Comparison of ENCODE assay signal across 10 cellular contexts in the genomic region with DNA sequence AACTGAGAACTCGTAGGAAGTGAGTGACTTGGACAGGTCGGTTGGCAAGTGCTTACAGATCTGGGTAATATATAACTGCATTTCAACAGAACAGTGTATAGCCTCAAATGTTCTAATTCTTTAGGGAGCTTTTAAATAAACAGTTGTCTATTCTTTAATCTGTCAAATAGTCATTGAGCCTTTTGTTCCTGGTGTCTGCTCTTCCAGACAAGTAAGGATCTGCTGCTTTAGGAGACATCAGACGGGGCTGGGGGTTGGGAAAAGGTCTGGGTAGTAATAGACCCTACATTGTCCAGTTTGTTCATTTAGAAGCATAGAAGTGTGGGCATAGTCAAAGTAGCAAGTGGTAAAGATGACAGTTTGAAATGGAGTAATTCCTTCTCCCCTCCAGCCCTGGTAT. TPM values are rescaled to one million over a fixed set of nuclear protein-coding genes. Genes with fewer than 3 reads are reported as not detected.
DNase-seq lines count a peak whose midpoint lies in the region; ATAC-seq, FAIRE-seq and TF ChIP-seq lines count a peak whose summit lies in the region.
"Had no signal": no experiment of that assay in that cellular context is flagged by ENCODE, and none has a peak within 500 bp of the region (broad histone marks: within the 10 kb centered on the region; RNA-seq: fewer than 3 reads in every experiment).

No MANE protein-coding gene starts in this region.

- no peak overlapping the region for H3K27ac ChIP-seq in CD4-positive, alpha-beta T cell (ENCODE audit: low read depth, low read length)
- no peak overlapping the region for H3K27ac ChIP-seq in GM12878 (ENCODE audit: control insufficient read depth, insufficient read depth)
- H3K27ac ChIP-seq in neural progenitor cell = no peak overlapping the region

- H3K9me3 Mint-ChIP-seq in CD4-positive, alpha-beta T cell = no peaks in the 10 kb centered on the region
- H3K9me3 Mint-ChIP-seq in neural progenitor cell = no peaks in the 10 kb centered on the region

- no TSS peak for BruUV-seq in GM12878 (replicated peaks; lab: Mats Ljungman, UMichigan)

- no peaks in the 10 kb centered on the region for H3K9me2 ChIP-seq in Loucy (replicated peaks; ENCODE audit: low read depth, low read length)

- no peaks in the 10 kb centered on the region for H3F3A ChIP-seq in Loucy (ENCODE audit: low read depth)
- H3F3A ChIP-seq in neural progenitor cell (ENCODE audit: low read depth) = peaks cover 8% of the 10 kb centered on the region

- H2AFZ ChIP-seq in Loucy (ENCODE audit: low read length) = no peak overlapping the region
- no peak overlapping the region for H2AFZ ChIP-seq in GM12878 (ENCODE audit: control insufficient read depth, low read depth, low read length)
- no peak overlapping the region for H2AFZ ChIP-seq in neural progenitor cell (replicated peaks)

- H3K4me1 Mint-ChIP-seq in CD4-positive, alpha-beta T cell (ENCODE audit: low read depth) = peaks cover 48% of the 10 kb centered on the region
- H3K4me1 Mint-ChIP-seq in neural progenitor cell = peaks cover 15% of the 10 kb centered on the region

- no peak for TF ChIP-seq POLR2A in GM12878 (IDR thresholded peaks at IDR 0.05; ENCODE audit: low read depth, low read length)
- no peak for TF ChIP-seq POLR2A in H54 (IDR thresholded peaks at IDR 0.05; ENCODE audit: low read depth, low read length)

- intact Hi-C loops in CD4-positive, alpha-beta T cell (cut with DNase I, micrococcal nuclease) = no loop called here
- intact Hi-C loops in GM12878 (cut with micrococcal nuclease; ENCODE audit: unreplicated experiment) = no loop called here

- H3K27me3 Mint-ChIP-seq in CD4-positive, alpha-beta T cell = no peaks in the 10 kb centered on the region
- peaks cover 2% of the 10 kb centered on the region for H3K27me3 Mint-ChIP-seq in neural progenitor cell (ENCODE audit: insufficient read depth, low read depth)

- no peak for TF ChIP-seq CTCF in CD4-positive, alpha-beta T cell (IDR thresholded peaks at IDR 0.05)
- TF ChIP-seq CTCF in Loucy (conservative IDR thresholded peaks at IDR 0.05; ENCODE audit: low read length) (no peak), GM12878 (IDR thresholded peaks at IDR 0.05 in 2 of 3, conservative IDR thresholded peaks at IDR 0.05 in 1 of 3; ENCODE audit: control insufficient read depth in 2 of 3, extremely low read depth in 1 of 3, insufficient read depth in 1 of 3, low read depth in 3 of 3, low read length in 3 of 3) (no peak), neural progenitor cell (IDR thresholded peaks at IDR 0.05) (no peak)

- WGBS in GM12878 (ENCODE audit: insufficient coverage, insufficient replicate concordance, low lambda C conversion rate, missing lambda C conversion rate) = 79% methylated on average over 3 of the region's 3 CpGs

- TF ChIP-seq EP300 in GM12878 (IDR thresholded peaks at IDR 0.05; ENCODE audit: borderline replicate concordance in 1 of 2, control insufficient read depth in 1 of 2, low read depth in 2 of 2, low read length in 2 of 2) = no peak

- H3K4me2 ChIP-seq in Loucy (ENCODE audit: low read depth, low read length, poor library complexity, severe bottlenecking) (peak overlapping the region; percentile 91), GM12878 (ENCODE audit: control insufficient read depth, insufficient read depth) (peak overlapping the region; percentile 85), neural progenitor cell (peak overlapping the region; percentile 82)

- H3K4me3 ChIP-seq in Loucy (ENCODE audit: low read length, poor library complexity, severe bottlenecking) (peak overlapping the region; percentile 94), GM12878 (peak overlapping the region; percentile 97; the same call in 1 of the 2 replicates), neural progenitor cell (no peak overlapping the region)

- H3K27me3 ChIP-seq in CD4-positive, alpha-beta T cell (ENCODE audit: control insufficient read depth, insufficient read depth, low read length) = no peaks in the 10 kb centered on the region
- H3K27me3 ChIP-seq in Loucy (ENCODE audit: insufficient read depth, low read length, poor library complexity, severe bottlenecking) = no peaks in the 10 kb centered on the region
- H3K27me3 ChIP-seq in GM12878 (replicated peaks in 1 of 2; ENCODE audit: control insufficient read depth in 2 of 2, insufficient read depth in 2 of 2, low read length in 1 of 2) = no peaks in the 10 kb centered on the region
- no peaks in the 10 kb centered on the region for H3K27me3 ChIP-seq in neural progenitor cell

- no peak for FAIRE-seq in GM12878 (lab: Jason Lieb, UNC)
- FAIRE-seq in H54 (lab: Jason Lieb, UNC) = no peak

- DNase-seq in CD4-positive, alpha-beta T cell = no peak
- DNase-seq in GM12878 (ENCODE audit: low read depth, low spot score) = no peak
- DNase-seq in neural progenitor cell (ENCODE audit: low spot score) = no peak
- no peak for DNase-seq in H54 (ENCODE audit: insufficient read length, low spot score)
- no peak for DNase-seq in activated CD4-positive, CD25-positive, alpha-beta regulatory T cell (lab: John Stamatoyannopoulos, UW)
- DNase-seq in AG08395 (ENCODE audit: low spot score) = no peak
- DNase-seq in T1000 (lab: John Stamatoyannopoulos, UW) = no peak
- DNase-seq: midbrain, MV-4-11 had no signal

- H3K9ac ChIP-seq in Loucy (ENCODE audit: low read depth, low read length, poor library complexity, severe bottlenecking) (peak overlapping the region; percentile 87), GM12878 (ENCODE audit: control insufficient read depth, insufficient read depth, low read length) (no peak overlapping the region; the same call in 1 of the 2 replicates), neural progenitor cell (no peak overlapping the region)

- CTCF ChIA-PET in CD4-positive, alpha-beta T cell (lab: Charles Lee) = no interaction called here
- CTCF ChIA-PET in GM12878 (lab: Yijun Ruan, JAX) = interaction anchor here (0.6 to 1.6 kb wide), 3 partner anchors 10 to 223 kb away, joined by 3 to 4 read pairs (median 3); no protein-coding TSS in a partner anchor

- POLR2A ChIA-PET in CD4-positive, alpha-beta T cell (lab: Charles Lee) = no interaction called here
- POLR2A ChIA-PET in GM12878 (lab: Charles Lee) = interaction anchor here (1.0 kb wide), 1 partner anchor 11 kb away, joined by 3 read pairs; no protein-coding TSS in a partner anchor

- H3K79me2 ChIP-seq in Loucy (ENCODE audit: insufficient read depth, low read length) = peaks cover 73% of the 10 kb centered on the region
- peaks cover 70% of the 10 kb centered on the region for H3K79me2 ChIP-seq in GM12878 (ENCODE audit: control insufficient read depth, insufficient read depth, low read length)
- peaks cover 79% of the 10 kb centered on the region for H3K79me2 ChIP-seq in neural progenitor cell (ENCODE audit: low read depth)

- in situ Hi-C loops in GM12878 (cut with MboI) = no loop called here

- H3K4me3 Mint-ChIP-seq in CD4-positive, alpha-beta T cell = peak overlapping the region; percentile 90
- H3K4me3 Mint-ChIP-seq in neural progenitor cell = peak overlapping the region; percentile 98

- RAD21 ChIA-PET in GM12878 (lab: Charles Lee; ENCODE audit: unreplicated experiment) = no interaction called here

- H4K20me1 ChIP-seq in Loucy (ENCODE audit: insufficient read depth, low read length, poor library complexity, severe bottlenecking) (peaks cover 53% of the 10 kb centered on the region), GM12878 (ENCODE audit: control insufficient read depth, insufficient read depth) (0 out of 2 replicates have a peak, but pooled peaks cover 2% of the 10 kb centered on the region), neural progenitor cell (ENCODE audit: low read depth) (peaks cover 54% of the 10 kb centered on the region)

- no peaks in the 10 kb centered on the region for H3K9me3 ChIP-seq in CD4-positive, alpha-beta T cell (ENCODE audit: control insufficient read depth, low read length)
- H3K9me3 ChIP-seq in Loucy (ENCODE audit: insufficient read depth, low read depth, low read length) (no peaks in the 10 kb centered on the region), GM12878 (replicated peaks; ENCODE audit: control insufficient read depth, insufficient read depth, low read length) (no peaks in the 10 kb centered on the region), neural progenitor cell (ENCODE audit: low read depth) (no peaks in the 10 kb centered on the region)

- peak overlapping the region; percentile 99 for H3K27ac Mint-ChIP-seq in CD4-positive, alpha-beta T cell
- H3K27ac Mint-ChIP-seq in neural progenitor cell = no peak overlapping the region

- ATAC-seq in CD4-positive, alpha-beta T cell (ENCODE audit: poor library complexity) = no peak
- no peak for ATAC-seq in GM12878

- TF ChIP-seq RAD21 in GM12878 (IDR thresholded peaks at IDR 0.05; ENCODE audit: insufficient read depth, low read depth, low read length) = no peak

- peaks cover 11% of the 10 kb centered on the region for H3K36me3 Mint-ChIP-seq in CD4-positive, alpha-beta T cell (ENCODE audit: low read depth)
- H3K36me3 Mint-ChIP-seq in neural progenitor cell = peaks cover 2% of the 10 kb centered on the region

- no peaks in the 10 kb centered on the region for H3K36me3 ChIP-seq in Loucy (ENCODE audit: insufficient read depth, low read length)
- H3K36me3 ChIP-seq in GM12878 (ENCODE audit: control insufficient read depth in 2 of 2, insufficient read depth in 2 of 2, low read length in 1 of 2) = peaks cover 0 to 2% of the 10 kb centered on the region in 2 experiments; a peak in 1 of 4 replicates
- H3K36me3 ChIP-seq in neural progenitor cell = no peaks in the 10 kb centered on the region

- SMC1A ChIA-PET in GM12878 (lab: Charles Lee; ENCODE audit: uncharacterized antibody, unreplicated experiment) = no interaction called here

- H3K4me1 ChIP-seq in Loucy (ENCODE audit: insufficient read depth, low read length, poor library complexity, severe bottlenecking) (peaks cover 42% of the 10 kb centered on the region), GM12878 (ENCODE audit: control insufficient read depth, insufficient read depth, low read length) (peaks cover 9% of the 10 kb centered on the region), neural progenitor cell (peaks cover 6% of the 10 kb centered on the region)

RNA-seq across cellular contexts. Expression of gene PTPN11, which starts 2.0 kb away (rescaled TPM):
- 10 to 100 TPM; 44.6 to 46.4 TPM for total RNA-seq in CD4-positive, alpha-beta T cell
- total RNA-seq in GM12878 (2013; cell fraction: nucleolus; rRNA removed) = 33.7 and 35.2 TPM in 2 replicates
- total RNA-seq in GM12878 (2014; rRNA removed) (43.7 and 49.9 TPM in 2 replicates), GM12878 (2014; rRNA removed; fragmentation: Illumina TruSeq; extraction: Trizol) (68.8 and 70.0 TPM in 2 replicates), GM12878 (2021) (84.9 and 85.2 TPM in 2 replicates), neural progenitor cell (ENCODE audit: low replicate concordance) (67.5 and 85.2 TPM in 2 replicates)
- polyA plus RNA-seq in GM12878 (2011; ENCODE audit: low read depth) = 15.9 TPM
- polyA plus RNA-seq in GM12878 (2011; rRNA removed) (64.5 and 101 TPM in 2 replicates), GM12878 (2014; fragmentation: Illumina TruSeq; extraction: Trizol) (56.6 and 62.8 TPM in 2 replicates), GM12878 (2014; fragmentation: Nextera tagmentation; extraction: Ambion mirVana) (10 to 100 TPM; 14.6 to 23.2 TPM), GM12878 (2014; rRNA removed) (31.8 and 35.1 TPM in 2 replicates), GM12878 (2016; fragmentation: Nextera tagmentation; extraction: Ambion mirVana) (10 to 100 TPM; 60.6 to 68.2 TPM)
- 43.2 and 45.9 TPM in 2 replicates for polyA plus RNA-seq in GM12878 (2011; cell fraction: cytosol; rRNA removed)
- polyA plus RNA-seq in GM12878 (2011; cell fraction: nucleus; rRNA removed) = 19.4 and 26.1 TPM in 2 replicates
- polyA plus RNA-seq in GM12878 (2012) = 23.9 and 28.6 TPM in 2 replicates
- polyA minus RNA-seq in GM12878 (2011; rRNA and poly(A)+ RNA removed) = 93.5 and 95.2 TPM in 2 replicates
- 36.6 and 48.3 TPM in 2 replicates for polyA minus RNA-seq in GM12878 (2011; cell fraction: cytosol; rRNA and poly(A)+ RNA removed)
- 8.7 and 15.7 TPM in 2 replicates for polyA minus RNA-seq in GM12878 (2011; cell fraction: nucleus; rRNA and poly(A)+ RNA removed)

RNA-seq across cellular contexts. Expression of gene RPL6, which starts 11.3 kb away (rescaled TPM):
- total RNA-seq in CD4-positive, alpha-beta T cell = 1,000 to 10,000 TPM; 1,794 to 1,807 TPM
- 391 and 401 TPM in 2 replicates for total RNA-seq in GM12878 (2013; cell fraction: nucleolus; rRNA removed)
- 2,056 and 2,150 TPM in 2 replicates for total RNA-seq in GM12878 (2014; rRNA removed)
- total RNA-seq in GM12878 (2014; rRNA removed; fragmentation: Illumina TruSeq; extraction: Trizol) = 3,315 and 3,434 TPM in 2 replicates
- total RNA-seq in GM12878 (2021) = 2,327 and 2,384 TPM in 2 replicates
- 3,955 TPM for polyA plus RNA-seq in GM12878 (2011; ENCODE audit: low read depth)
- 2,686 and 3,119 TPM in 2 replicates for polyA plus RNA-seq in GM12878 (2011; rRNA removed)
- 1,825 and 1,843 TPM in 2 replicates for polyA plus RNA-seq in GM12878 (2011; cell fraction: cytosol; rRNA removed)
- polyA plus RNA-seq in GM12878 (2011; cell fraction: nucleus; rRNA removed) = 658 and 690 TPM in 2 replicates
- 3,096 and 3,407 TPM in 2 replicates for polyA plus RNA-seq in GM12878 (2012)
- 3,690 and 4,950 TPM in 2 replicates for polyA plus RNA-seq in GM12878 (2014; fragmentation: Illumina TruSeq; extraction: Trizol)
- polyA plus RNA-seq in GM12878 (2014; fragmentation: Nextera tagmentation; extraction: Ambion mirVana) = 1,000 to 10,000 TPM; 1,828 to 2,204 TPM
- polyA plus RNA-seq in GM12878 (2014; rRNA removed) = 2,258 and 2,542 TPM in 2 replicates
- 100 to 1,000 TPM; 801 to 823 TPM for polyA plus RNA-seq in GM12878 (2016; fragmentation: Nextera tagmentation; extraction: Ambion mirVana)
- polyA minus RNA-seq in GM12878 (2011; rRNA and poly(A)+ RNA removed) = 401 and 520 TPM in 2 replicates
- 251 and 289 TPM in 2 replicates for polyA minus RNA-seq in GM12878 (2011; cell fraction: cytosol; rRNA and poly(A)+ RNA removed)
- 118 and 169 TPM in 2 replicates for polyA minus RNA-seq in GM12878 (2011; cell fraction: nucleus; rRNA and poly(A)+ RNA removed)
- 3,234 and 3,685 TPM in 2 replicates for total RNA-seq in neural progenitor cell (ENCODE audit: low replicate concordance)

RNA-seq across cellular contexts. Expression of gene HECTD4, which starts 38.5 kb away (rescaled TPM):
- 10 to 100 TPM; 40.2 to 43.3 TPM for total RNA-seq in CD4-positive, alpha-beta T cell
- total RNA-seq in GM12878 (2013; cell fraction: nucleolus; rRNA removed) = 225 and 244 TPM in 2 replicates
- 20.1 and 20.4 TPM in 2 replicates for total RNA-seq in GM12878 (2014; rRNA removed)
- total RNA-seq in GM12878 (2014; rRNA removed; fragmentation: Illumina TruSeq; extraction: Trizol) = 17.5 and 19.1 TPM in 2 replicates
- 39.9 and 43.9 TPM in 2 replicates for total RNA-seq in GM12878 (2021)
- polyA plus RNA-seq in GM12878 (2011; ENCODE audit: low read depth) = 8.5 TPM
- polyA plus RNA-seq in GM12878 (2011; rRNA removed) = 10.6 and 11.9 TPM in 2 replicates
- polyA plus RNA-seq in GM12878 (2011; cell fraction: cytosol; rRNA removed) = 8.4 and 9.0 TPM in 2 replicates
- 52.4 and 62.5 TPM in 2 replicates for polyA plus RNA-seq in GM12878 (2011; cell fraction: nucleus; rRNA removed)
- 21.1 and 23.8 TPM in 2 replicates for polyA plus RNA-seq in GM12878 (2012)
- polyA plus RNA-seq in GM12878 (2014; fragmentation: Illumina TruSeq; extraction: Trizol) = 18.4 and 20.0 TPM in 2 replicates
- 10 to 100 TPM in 1 of 2 experiments, 1 to 10 TPM in 1; 5.8 to 17.1 TPM for polyA plus RNA-seq in GM12878 (2014; fragmentation: Nextera tagmentation; extraction: Ambion mirVana)
- polyA plus RNA-seq in GM12878 (2014; rRNA removed) = 27.2 and 27.7 TPM in 2 replicates
- polyA plus RNA-seq in GM12878 (2016; fragmentation: Nextera tagmentation; extraction: Ambion mirVana) = 10 to 100 TPM; 17.4 to 18.3 TPM
- 52.5 and 59.6 TPM in 2 replicates for polyA minus RNA-seq in GM12878 (2011; rRNA and poly(A)+ RNA removed)
- polyA minus RNA-seq in GM12878 (2011; cell fraction: cytosol; rRNA and poly(A)+ RNA removed) = 15.4 and 17.7 TPM in 2 replicates
- 56.3 and 84.3 TPM in 2 replicates for polyA minus RNA-seq in GM12878 (2011; cell fraction: nucleus; rRNA and poly(A)+ RNA removed)
- 11.0 and 16.8 TPM in 2 replicates for total RNA-seq in neural progenitor cell (ENCODE audit: low replicate concordance)
